8 cellular contexts compared by ENCODE assay signal in genomic region chr11:12088047-12088481, GRCh38. TPM values are rescaled to one million over a fixed set of nuclear protein-coding genes. Genes with fewer than 3 reads are reported as not detected.
DNase-seq lines count a peak whose midpoint lies in the region; ATAC-seq and TF ChIP-seq lines count a peak whose summit lies in the region.

No MANE protein-coding gene starts in this region.

- H3K4me3 ChIP-seq in SJSA1 (peak overlapping the region; percentile 39), psoas muscle (no peak overlapping the region)

- in situ Hi-C loops in GM13977 (cut with MboI; ENCODE audit: low pct_unique_long_range_greater_than_20kb, low sequenced_read_pairs, unreplicated experiment), result no loop called here

- TF ChIP-seq CTCF in GM13977 (IDR thresholded peaks at IDR 0.05; ENCODE audit: extremely low read depth, insufficient read depth, missing control alignments) (peak; percentile 5), psoas muscle (IDR thresholded peaks at IDR 0.05) (peak; percentile 9)

- H3K9me3 ChIP-seq in SJSA1 (replicated peaks) (no peaks in the 10 kb centered on the region), psoas muscle (no peaks in the 10 kb centered on the region)

- peak overlapping the region; percentile 100 for H3K27ac ChIP-seq in SJSA1
- H3K27ac ChIP-seq in psoas muscle, result peak overlapping the region; percentile 70

- ATAC-seq in esophagus mucosa, result peak; percentile 55
- peak in 2 of 4 donors; percentile 28 to 36 for ATAC-seq in psoas muscle
- no peak for ATAC-seq in HG03139 (IDR thresholded peaks at IDR 0.05; ENCODE audit: unreplicated experiment)

- DNase-seq in GM13977 (ENCODE audit: low spot score) (no peak), SJSA1 (ENCODE audit: low read depth in 1 of 2, low spot score in 2 of 2) (peak; percentile 67 to 84), psoas muscle (peak in 1 of 2 donors; percentile 68), NCI-H2196 treated with DMSO at 0.1 percent for 48 hours (lab: John Stamatoyannopoulos, UW; ENCODE audit: unreplicated experiment) (no peak), inferior parietal cortex (ENCODE audit: extremely low spot score) (no peak), NCI-H2171 treated with DMSO at 0.1 percent for 48 hours (lab: John Stamatoyannopoulos, UW) (no peak)

- 54 to 58% (median 58%) methylated on average over 7 of the region's 7 CpGs for WGBS in psoas muscle, 3 donors

- peaks cover 66% of the 10 kb centered on the region for H3K4me1 ChIP-seq in SJSA1 (replicated peaks)
- H3K4me1 ChIP-seq in psoas muscle, result peaks cover 24% of the 10 kb centered on the region

- H3K36me3 ChIP-seq in SJSA1, result peaks cover 12% of the 10 kb centered on the region
- H3K36me3 ChIP-seq in psoas muscle (ENCODE audit: insufficient read depth in 1 of 2, low read depth in 1 of 2), result no peaks in the 10 kb centered on the region

- intact Hi-C loops in psoas muscle (cut with DNase I), result no loop called here

- H3K27me3 ChIP-seq in SJSA1 (replicated peaks) (no peaks in the 10 kb centered on the region), psoas muscle (ENCODE audit: insufficient read depth in 3 of 3, low read length in 2 of 3) (no peaks in the 10 kb centered on the region)

RNA-seq across cellular contexts. Expression of gene MICAL2, which starts 22.3 kb away (rescaled TPM):
- 42.8 and 59.8 TPM in 2 replicates for total RNA-seq in SJSA1 (2014; rRNA removed; shearing (Covaris generic))
- 15.5 TPM for total RNA-seq in esophagus mucosa
- total RNA-seq in psoas muscle, result 10 to 100 TPM; 14.0 to 45.7 (median 29.0) TPM
- polyA plus RNA-seq in psoas muscle, result 10 to 100 TPM in 2 of 3 donors, 1 to 10 TPM in 1; 6.8 to 15.0 (median 11.7) TPM

Comparison
In these comparisons a context has a peak if more than half of its experiments do, and no peak if none do; other contexts are left out.
1. DNase-seq: peak in SJSA1 (2 of 2); none in GM13977 (single experiment), NCI-H2196 treated with DMSO at 0.1 percent for 48 hours (single experiment), inferior parietal cortex (single experiment) and NCI-H2171 treated with DMSO at 0.1 percent for 48 hours (single experiment).